Comparison of ENCODE assay signal across 16 cellular contexts in genomic region chr10:28566458-28566857, GRCh38. TPM values are rescaled to one million over a fixed set of nuclear protein-coding genes. Genes with fewer than 3 reads are reported as not detected.
DNase-seq lines count a peak whose midpoint lies in the region; ATAC-seq, FAIRE-seq and TF ChIP-seq lines count a peak whose summit lies in the region.
"Had no signal": no experiment of that assay in that cellular context is flagged by ENCODE, and none has a peak within 500 bp of the region (broad histone marks: within the 10 kb centered on the region; RNA-seq: fewer than 3 reads in every experiment).

No MANE protein-coding gene starts in this region.

- H4K20me1 ChIP-seq in endothelial cell of umbilical vein (replicated peaks; ENCODE audit: control insufficient read depth, extremely low read depth, insufficient read depth, low read length) (peaks cover 40% of the 10 kb centered on the region), osteoblast (ENCODE audit: insufficient read depth, low read length) (peaks cover 83% of the 10 kb centered on the region)

- H2AFZ ChIP-seq in endothelial cell of umbilical vein (ENCODE audit: low read depth, low read length): no peak overlapping the region
- no peak overlapping the region for H2AFZ ChIP-seq in osteoblast (ENCODE audit: low read length)
- H2AFZ ChIP-seq: PC-9 had no signal

- H3K4me3 ChIP-seq in endothelial cell of umbilical vein (replicated peaks in 1 of 3; ENCODE audit: insufficient read depth in 1 of 3, low read depth in 1 of 3, low read length in 3 of 3) (no peak overlapping the region), osteoblast (ENCODE audit: insufficient read depth, low read length) (no peak overlapping the region)
- H3K4me3 ChIP-seq: PC-9, prostate gland, testis had no signal

- no TSS peak for BruUV-seq in endothelial cell of umbilical vein (replicated peaks; lab: Mats Ljungman, UMichigan)

- H3K27ac ChIP-seq in endothelial cell of umbilical vein (ENCODE audit: insufficient read depth, low read depth, low read length): no peak overlapping the region
- H3K27ac ChIP-seq in osteoblast (ENCODE audit: low read depth, low read length): no peak overlapping the region
- H3K27ac ChIP-seq: KMS-11, PC-9, prostate gland had no signal

- H3K9me3 Mint-ChIP-seq in nephron progenitor cell: no peaks in the 10 kb centered on the region
- H3K9me3 Mint-ChIP-seq: HFFc6 had no signal

- dilution Hi-C loops in endothelial cell of umbilical vein (cut with MboI; ENCODE audit: extremely low pct_ligation_motif_present, low sequenced_read_pairs): no loop called here

- H3K4me3 Mint-ChIP-seq in T-helper 17 cell (peak overlapping the region; percentile 39), nephron progenitor cell (no peak overlapping the region)
- H3K4me3 Mint-ChIP-seq: HFFc6 had no signal

- TF ChIP-seq CTCF in endothelial cell of umbilical vein (IDR thresholded peaks at IDR 0.05; ENCODE audit: extremely low read depth in 1 of 2, insufficient read depth in 1 of 2, low read depth in 1 of 2, low read length in 2 of 2) (no peak), nephron progenitor cell (IDR thresholded peaks at IDR 0.05) (no peak), osteoblast (IDR thresholded peaks at IDR 0.05; ENCODE audit: extremely low read depth, low read depth, low read length) (no peak)

- no peak overlapping the region for H3K9ac ChIP-seq in endothelial cell of umbilical vein (replicated peaks; ENCODE audit: extremely low read depth, insufficient read depth, low read length)
- H3K9ac ChIP-seq: KMS-11 had no signal

- H3K79me2 ChIP-seq in endothelial cell of umbilical vein (ENCODE audit: control insufficient read depth, insufficient read depth, low read length) (peaks cover 99% of the 10 kb centered on the region), osteoblast (ENCODE audit: insufficient read depth, low read length) (peaks cover 99% of the 10 kb centered on the region)

- POLR2A ChIA-PET in endothelial cell of umbilical vein (lab: Charles Lee): no interaction called here

- TF ChIP-seq POLR2A in endothelial cell of umbilical vein (IDR thresholded peaks at IDR 0.05; ENCODE audit: low read depth, low read length): no peak

- no peaks in the 10 kb centered on the region for H3K27me3 Mint-ChIP-seq in T-helper 17 cell
- no peaks in the 10 kb centered on the region for H3K27me3 Mint-ChIP-seq in nephron progenitor cell (ENCODE audit: low read depth, poor library complexity)

- H3K36me3 ChIP-seq in endothelial cell of umbilical vein (ENCODE audit: control insufficient read depth in 2 of 2, extremely low read depth in 1 of 2, insufficient read depth in 2 of 2, low read length in 2 of 2): peaks cover 8 to 12% of the 10 kb centered on the region in 2 experiments
- H3K36me3 ChIP-seq in osteoblast (ENCODE audit: insufficient read depth, low read length): peaks cover 15% of the 10 kb centered on the region
- H3K36me3 ChIP-seq: prostate gland had no signal

- peaks cover 51% of the 10 kb centered on the region for H3K4me1 Mint-ChIP-seq in T-helper 17 cell
- peaks cover 16% of the 10 kb centered on the region for H3K4me1 Mint-ChIP-seq in nephron progenitor cell

- CTCF ChIA-PET in endothelial cell of umbilical vein (lab: Charles Lee): interaction anchor here (0.9 to 1.0 kb wide), 3 partner anchors 10 to 24 kb away, joined by 3 to 5 read pairs (median 3); no protein-coding TSS in a partner anchor

- FAIRE-seq in endothelial cell of umbilical vein (lab: Jason Lieb, UNC): no peak
- FAIRE-seq: GM12892 had no signal

- intact Hi-C loops in endothelial cell of umbilical vein (cut with micrococcal nuclease): no loop called here

- no peaks in the 10 kb centered on the region for H3K9me1 ChIP-seq in endothelial cell of umbilical vein (replicated peaks; ENCODE audit: control insufficient read depth, extremely low read depth, insufficient read depth, low read length)

- peaks cover 7% of the 10 kb centered on the region for H3K36me3 Mint-ChIP-seq in T-helper 17 cell (ENCODE audit: low read depth)
- peaks cover 76% of the 10 kb centered on the region for H3K36me3 Mint-ChIP-seq in nephron progenitor cell (ENCODE audit: low read depth)

- peaks cover 8% of the 10 kb centered on the region for H3K4me1 ChIP-seq in endothelial cell of umbilical vein (ENCODE audit: control insufficient read depth, extremely low read depth, insufficient read depth, low read length)
- H3K4me1 ChIP-seq in osteoblast (ENCODE audit: insufficient read depth, low read length): peaks cover 17% of the 10 kb centered on the region
- H3K4me1 ChIP-seq: prostate gland had no signal

- peak overlapping the region; percentile 34 for H3K27ac Mint-ChIP-seq in T-helper 17 cell
- H3K27ac Mint-ChIP-seq in nephron progenitor cell: peak overlapping the region; percentile 33
- H3K27ac Mint-ChIP-seq: HFFc6 had no signal

- H3K27me3 ChIP-seq in endothelial cell of umbilical vein (ENCODE audit: control insufficient read depth in 2 of 2, insufficient read depth in 2 of 2, low read length in 2 of 2) (no peaks in the 10 kb centered on the region), osteoblast (ENCODE audit: insufficient read depth, low read length) (no peaks in the 10 kb centered on the region)
- H3K27me3 ChIP-seq: testis had no signal

- DNase-seq in COLO829 (ENCODE audit: low spot score): peak; percentile 22
- DNase-seq in T-helper 17 cell: no peak
- DNase-seq in endothelial cell of umbilical vein (ENCODE audit: low read depth, low spot score): peak; percentile 74
- no peak for DNase-seq in nephron progenitor cell
- DNase-seq in osteoblast (ENCODE audit: insufficient read length, low spot score, missing footprints): no peak
- no peak for DNase-seq in NCI-H748 treated with DMSO at 0.1 percent for 48 hours (lab: John Stamatoyannopoulos, UW)
- DNase-seq: C1 segment of cervical spinal cord; effector CD4-positive, alpha-beta T cell; HFFc6; NCI-H146; PC-9; testis had no signal

- H3K4me2 ChIP-seq in endothelial cell of umbilical vein (ENCODE audit: insufficient read depth, low read length) (no peak overlapping the region), osteoblast (ENCODE audit: insufficient read depth, low read length) (no peak overlapping the region)
- H3K4me2 ChIP-seq: KMS-11, PC-9 had no signal

- no peaks in the 10 kb centered on the region for H3K9me3 ChIP-seq in T-helper 17 cell (ENCODE audit: control insufficient read depth, low read length, poor library complexity, severe bottlenecking)
- no peaks in the 10 kb centered on the region for H3K9me3 ChIP-seq in endothelial cell of umbilical vein (replicated peaks; ENCODE audit: control insufficient read depth, insufficient read depth, low read length)
- no peaks in the 10 kb centered on the region for H3K9me3 ChIP-seq in osteoblast (ENCODE audit: low read depth, low read length)
- H3K9me3 ChIP-seq: prostate gland, testis had no signal

- ATAC-seq in T-helper 17 cell: no peak
- no peak for ATAC-seq in HG02852 (IDR thresholded peaks at IDR 0.05; ENCODE audit: unreplicated experiment)

TF ChIP-seq in endothelial cell of umbilical vein, 7 proteins besides CTCF, POLR2A, EP300 and RAD21:
- TF ChIP-seq POLR2AphosphoS5 (IDR thresholded peaks at IDR 0.05; ENCODE audit: insufficient read depth, low read depth, low read length) (no peak), GATA2 (IDR thresholded peaks at IDR 0.05; ENCODE audit: insufficient read depth, insufficient read length, low read depth, low read length) (no peak), MAX (IDR thresholded peaks at IDR 0.05; ENCODE audit: insufficient read depth, insufficient read length) (no peak), FOS (IDR thresholded peaks at IDR 0.05; ENCODE audit: borderline replicate concordance, insufficient read depth, low read length) (no peak), MYC (IDR thresholded peaks at IDR 0.05; ENCODE audit: low read depth, low read length) (no peak), EZH2 (IDR thresholded peaks at IDR 0.05; ENCODE audit: borderline replicate concordance, low read depth, low read length, severe bottlenecking) (no peak), JUN (IDR thresholded peaks at IDR 0.05; ENCODE audit: borderline replicate concordance, insufficient read depth, insufficient read length, low read depth) (no peak)
TF ChIP-seq in endothelial cell of umbilical vein: peak in this region for 0.

RNA-seq across cellular contexts. Expression of gene WAC, which starts 33.5 kb away (rescaled TPM):
- total RNA-seq in T-helper 17 cell (100 to 1,000 TPM; 171 to 195 TPM), endothelial cell of umbilical vein (101 and 104 TPM in 2 replicates), osteoblast (77.1 and 93.4 TPM in 2 replicates)
- 49.1 and 49.2 TPM in 2 replicates for polyA plus RNA-seq in endothelial cell of umbilical vein
- 57.0 and 57.7 TPM in 2 replicates for polyA plus RNA-seq in endothelial cell of umbilical vein (2011; cell fraction: cytosol; rRNA removed)
- 95.8 and 109 TPM in 2 replicates for polyA plus RNA-seq in endothelial cell of umbilical vein (2011; cell fraction: nucleus; rRNA removed)
- 68.2 and 71.4 TPM in 2 replicates for polyA plus RNA-seq in endothelial cell of umbilical vein (2012)
- polyA minus RNA-seq in endothelial cell of umbilical vein: 115 and 120 TPM in 2 replicates
- polyA minus RNA-seq in endothelial cell of umbilical vein (2011; cell fraction: cytosol; rRNA and poly(A)+ RNA removed): 39.1 TPM
- 147 and 187 TPM in 2 replicates for polyA minus RNA-seq in endothelial cell of umbilical vein (2011; cell fraction: nucleus; rRNA and poly(A)+ RNA removed)

Comparison
In these comparisons a context has a peak if more than half of its experiments do, and no peak if none do; other contexts are left out.
1. DNase-seq: peak in COLO829 (single experiment) and endothelial cell of umbilical vein (single experiment); none in T-helper 17 cell (0 of 3), nephron progenitor cell (single experiment), osteoblast (single experiment) and NCI-H748 treated with DMSO at 0.1 percent for 48 hours (single experiment).